In genomic region chr1:187013582-187014200, GRCh38 we compare ENCODE assay signal across 20 cellular contexts.
"Had no signal": no experiment of that assay in that cellular context is flagged by ENCODE, and none has a peak within 500 bp of the region (broad histone marks: within the 10 kb centered on the region; RNA-seq: fewer than 3 reads in every experiment).

No MANE protein-coding gene starts in this region.

- H3K4me3 ChIP-seq: ascending aorta, esophagus squamous epithelium, ovary, psoas muscle, right atrium auricular region, upper lobe of left lung had no signal

- DNase-seq: activated CD4-positive, alpha-beta T cell treated with anti-CD3 and anti-CD28 coated beads for 1 hour; activated gamma-delta T cell treated with Interleukin-2 at 50 U/mL for 16 hours; activated T-cell treated with anti-CD3 and anti-CD28 coated beads, Interleukin-2, amount 50 U/mL, for 1 hour; effector CD8-positive, alpha-beta T cell; esophagus squamous epithelium; foreskin keratinocyte; left ventricle myocardium superior; mammary epithelial cell; midbrain; natural killer cell; ovary; psoas muscle; stimulated activated CD4-positive, alpha-beta T cell treated with anti-CD3 and anti-CD28 coated beads, Interleukin-4, amount 100 ng/mL, for 4 hours; stimulated activated naive CD8-positive, alpha-beta T cell treated with anti-CD3 and anti-CD28 coated beads, Interleukin-15, Interleukin-2, amounts not matched to agents 100 U/mL and 50 U/mL, for 24 hours; T-helper 1 cell; upper lobe of left lung; WERI-Rb-1 had no signal

- H3K27me3 ChIP-seq: ascending aorta, esophagus squamous epithelium, foreskin keratinocyte, ovary, upper lobe of left lung had no signal

- H3K36me3 ChIP-seq: ascending aorta, esophagus squamous epithelium, ovary, right atrium auricular region, upper lobe of left lung, WERI-Rb-1 had no signal

- FAIRE-seq: endothelial cell of umbilical vein had no signal

- H3K9me3 ChIP-seq: ascending aorta, esophagus squamous epithelium, ovary, psoas muscle, right atrium auricular region, upper lobe of left lung had no signal

- H3K27ac ChIP-seq: ascending aorta, esophagus squamous epithelium, foreskin keratinocyte, ovary, psoas muscle, right atrium auricular region, upper lobe of left lung, WERI-Rb-1 had no signal

- ATAC-seq: foreskin keratinocyte; left ventricle myocardium superior; natural killer cell; psoas muscle; stimulated activated naive CD8-positive, alpha-beta T cell treated with anti-CD3 and anti-CD28 coated beads, Interleukin-15, Interleukin-2, amounts not matched to agents 100 U/mL and 50 U/mL, for 24 hours had no signal

- H3K4me1 ChIP-seq: ascending aorta, esophagus squamous epithelium, foreskin keratinocyte, psoas muscle, right atrium auricular region, upper lobe of left lung had no signal
